Comparison of ENCODE assay signal across 1 cellular context in genomic region chr7:64794171-64794844, GRCh38.
TF ChIP-seq lines count a peak whose summit lies in the region.

ZNF138 (plus strand) TSS chr7:64794428; CDS start chr7:64794569, 141 bp downstream.

TF ChIP-seq in GM12878, 131 proteins besides CTCF, POLR2A, EP300 and RAD21 (continued from another document and continues in another):
- TF ChIP-seq ATF2 (IDR thresholded peaks at IDR 0.05; ENCODE audit: low read length) (no peak), PAX5 (IDR thresholded peaks at IDR 0.05; ENCODE audit: borderline replicate concordance, low read depth, low read length) (no peak), HDAC2 (IDR thresholded peaks at IDR 0.05) (no peak), ZNF217 (IDR thresholded peaks at IDR 0.05) (no peak), BACH1 (IDR thresholded peaks at IDR 0.05; ENCODE audit: borderline replicate concordance) (no peak), ZBTB33 (IDR thresholded peaks at IDR 0.05) (no peak), PAX8 (IDR thresholded peaks at IDR 0.05) (no peak), ZZZ3 (IDR thresholded peaks at IDR 0.05; ENCODE audit: control insufficient read depth, insufficient read length, low read depth) (no peak), BCLAF1 (IDR thresholded peaks at IDR 0.05) (no peak), GABPA (IDR thresholded peaks at IDR 0.05; ENCODE audit: low read depth) (peak; percentile 91), NFIC (IDR thresholded peaks at IDR 0.05; ENCODE audit: low read depth, low read length) (no peak), SPI1 (IDR thresholded peaks at IDR 0.05; ENCODE audit: borderline replicate concordance, insufficient read depth, low read depth, low read length) (peak; percentile 20; the same call in 1 of the 2 replicates), HDGF (IDR thresholded peaks at IDR 0.05) (no peak), ATF3 (IDR thresholded peaks at IDR 0.05; ENCODE audit: borderline replicate concordance, extremely low read depth, low read depth, low read length) (no peak), ZNF622 (IDR thresholded peaks at IDR 0.05) (no peak), HSF1 (IDR thresholded peaks at IDR 0.05; ENCODE audit: low read depth, low read length) (no peak), MYC (IDR thresholded peaks at IDR 0.05; ENCODE audit: insufficient read depth, insufficient read length, insufficient replicate concordance, low read length, severe bottlenecking) (no peak), ZBTB4 (CRISPR knock-in tag; IDR thresholded peaks at IDR 0.05) (no peak), NFXL1 (IDR thresholded peaks at IDR 0.05; ENCODE audit: borderline replicate concordance) (no peak), ZSCAN29 (IDR thresholded peaks at IDR 0.05) (no peak), MAX (IDR thresholded peaks at IDR 0.05; ENCODE audit: low read depth, low read length) (no peak), IRF4 (IDR thresholded peaks at IDR 0.05; ENCODE audit: low read depth, low read length) (0 out of 2 replicates have a peak, but pooled peaks have one; percentile 9), PML (IDR thresholded peaks at IDR 0.05; ENCODE audit: low read length) (0 out of 2 replicates have a peak, but pooled peaks have one; percentile 66), PKNOX1 (IDR thresholded peaks at IDR 0.05) (peak; percentile 98), REST (IDR thresholded peaks at IDR 0.05; ENCODE audit: low read depth, low read length) (no peak), SREBF1 (IDR thresholded peaks at IDR 0.05; ENCODE audit: low read length) (no peak), TCF7 (IDR thresholded peaks at IDR 0.05; ENCODE audit: borderline replicate concordance) (peak; percentile 49; the same call in 1 of the 2 replicates), EGR1 (IDR thresholded peaks at IDR 0.05; ENCODE audit: borderline replicate concordance in 1 of 2, low read depth in 2 of 2, low read length in 2 of 2) (0 out of 3 replicates have a peak, but pooled peaks of 1 of the 2 experiments have one; percentile 4), E2F8 (IDR thresholded peaks at IDR 0.05; ENCODE audit: low read depth, partially characterized antibody) (no peak), CEBPB (IDR thresholded peaks at IDR 0.05; ENCODE audit: borderline replicate concordance in 1 of 2, low read depth in 2 of 2, low read length in 2 of 2) (no peak), ESRRA (IDR thresholded peaks at IDR 0.05; ENCODE audit: low read length) (no peak), BRCA1 (IDR thresholded peaks at IDR 0.05; ENCODE audit: low read depth, low read length) (no peak), SP1 (IDR thresholded peaks at IDR 0.05; ENCODE audit: low read depth, low read length) (peak; percentile 98), SREBF2 (IDR thresholded peaks at IDR 0.05; ENCODE audit: low read length) (no peak), CBX5 (IDR thresholded peaks at IDR 0.05; ENCODE audit: low read depth) (peak; percentile 92; the same call in 1 of the 2 replicates), DPF2 (IDR thresholded peaks at IDR 0.05) (peak; percentile 65; the same call in 1 of the 2 replicates), IKZF1 (conservative IDR thresholded peaks at IDR 0.05) (peak; percentile 56)
